15 cellular contexts compared by ENCODE assay signal in genomic region chr2:119249855-119250775, GRCh38.
"Had no signal": no experiment of that assay in that cellular context is flagged by ENCODE, and none has a peak within 500 bp of the region (broad histone marks: within the 10 kb centered on the region; RNA-seq: fewer than 3 reads in every experiment).

No MANE protein-coding gene starts in this region.

- H3K9me3 Mint-ChIP-seq: activated CD4-positive, alpha-beta T cell treated with anti-CD3 and anti-CD28 coated beads, Interleukin-2, amount 10 ng/mL, durations not matched to agents 7 days and 5 days; activated naive CD4-positive, alpha-beta T cell treated with anti-CD3 and anti-CD28 coated beads, Interleukin-2, amount 50 U/mL, for 24 hours; activated T-helper 2 cell treated with anti-CD3 and anti-CD28 coated beads, Interferon-gamma antibody, Interleukin-2, Interleukin-4, amounts not matched to agents 10 μg/mL and 5 μg/mL and 100 μg/mL, durations not matched to agents 14 hours and 24 hours and 36 hours had no signal

- ATAC-seq: body of pancreas; esophagus mucosa; stimulated activated naive CD8-positive, alpha-beta T cell treated with anti-CD3 and anti-CD28 coated beads, Interleukin-15, Interleukin-2, amounts not matched to agents 100 U/mL and 50 U/mL, for 24 hours; T-helper 17 cell had no signal

- H3K4me3 Mint-ChIP-seq: activated B cell treated with CpG ODN at 0.5 μM for 24 hours; activated CD4-positive, alpha-beta T cell treated with anti-CD3 and anti-CD28 coated beads, Interleukin-2, amount 10 ng/mL, durations not matched to agents 7 days and 5 days; activated naive CD4-positive, alpha-beta T cell treated with anti-CD3 and anti-CD28 coated beads, Interleukin-2, amount 50 U/mL, for 24 hours; nephron progenitor cell; T-helper 17 cell had no signal

- H3K27me3 ChIP-seq: body of pancreas, upper lobe of left lung had no signal

- H3K4me1 ChIP-seq: body of pancreas, upper lobe of left lung had no signal

- H3K27me3 Mint-ChIP-seq: activated B cell treated with CpG ODN at 0.5 μM for 24 hours; activated CD4-positive, alpha-beta T cell treated with anti-CD3 and anti-CD28 coated beads, Interleukin-2, amount 10 ng/mL, durations not matched to agents 7 days and 5 days; activated naive CD4-positive, alpha-beta T cell treated with anti-CD3 and anti-CD28 coated beads, Interleukin-2, amount 50 U/mL, for 24 hours had no signal

- DNase-seq: activated B cell treated with CpG ODN at 0.5 μM for 24 hours; activated CD4-positive, alpha-beta T cell treated with anti-CD3 and anti-CD28 coated beads, Interleukin-2, amount 10 ng/mL, durations not matched to agents 7 days and 5 days; activated CD8-positive, alpha-beta memory T cell treated with anti-CD3 and anti-CD28 coated beads for 24 hours; cerebellar nuclear complex; dermis blood vessel endothelial cell; mammary epithelial cell; nephron progenitor cell; stimulated activated CD4-positive, alpha-beta T cell treated with anti-CD3 and anti-CD28 coated beads, Interleukin-2, amount 100 ng/mL, for 48 hours; stimulated activated naive CD8-positive, alpha-beta T cell treated with anti-CD3 and anti-CD28 coated beads, Interleukin-15, Interleukin-2, amounts not matched to agents 100 U/mL and 50 U/mL, for 24 hours; T-helper 17 cell had no signal

- H3K27ac Mint-ChIP-seq: activated B cell treated with CpG ODN at 0.5 μM for 24 hours; activated CD4-positive, alpha-beta T cell treated with anti-CD3 and anti-CD28 coated beads, Interleukin-2, amount 10 ng/mL, durations not matched to agents 7 days and 5 days; activated naive CD4-positive, alpha-beta T cell treated with anti-CD3 and anti-CD28 coated beads, Interleukin-2, amount 50 U/mL, for 24 hours; activated T-helper 2 cell treated with anti-CD3 and anti-CD28 coated beads, Interferon-gamma antibody, Interleukin-2, Interleukin-4, amounts not matched to agents 10 μg/mL and 5 μg/mL and 100 μg/mL, durations not matched to agents 14 hours and 24 hours and 36 hours; nephron progenitor cell; T-helper 17 cell had no signal

- H3K9me3 ChIP-seq: body of pancreas had no signal

- H3K27ac ChIP-seq: body of pancreas, upper lobe of left lung had no signal

- H3K4me3 ChIP-seq: body of pancreas, upper lobe of left lung had no signal

- H3K4me1 Mint-ChIP-seq: activated B cell treated with CpG ODN at 0.5 μM for 24 hours; activated CD4-positive, alpha-beta T cell treated with anti-CD3 and anti-CD28 coated beads, Interleukin-2, amount 10 ng/mL, durations not matched to agents 7 days and 5 days; activated naive CD4-positive, alpha-beta T cell treated with anti-CD3 and anti-CD28 coated beads, Interleukin-2, amount 50 U/mL, for 24 hours; T-helper 17 cell had no signal

- H3K36me3 Mint-ChIP-seq: activated naive CD4-positive, alpha-beta T cell treated with anti-CD3 and anti-CD28 coated beads, Interleukin-2, amount 50 U/mL, for 24 hours had no signal
